8 cellular contexts compared by ENCODE assay signal in the genomic region with DNA sequence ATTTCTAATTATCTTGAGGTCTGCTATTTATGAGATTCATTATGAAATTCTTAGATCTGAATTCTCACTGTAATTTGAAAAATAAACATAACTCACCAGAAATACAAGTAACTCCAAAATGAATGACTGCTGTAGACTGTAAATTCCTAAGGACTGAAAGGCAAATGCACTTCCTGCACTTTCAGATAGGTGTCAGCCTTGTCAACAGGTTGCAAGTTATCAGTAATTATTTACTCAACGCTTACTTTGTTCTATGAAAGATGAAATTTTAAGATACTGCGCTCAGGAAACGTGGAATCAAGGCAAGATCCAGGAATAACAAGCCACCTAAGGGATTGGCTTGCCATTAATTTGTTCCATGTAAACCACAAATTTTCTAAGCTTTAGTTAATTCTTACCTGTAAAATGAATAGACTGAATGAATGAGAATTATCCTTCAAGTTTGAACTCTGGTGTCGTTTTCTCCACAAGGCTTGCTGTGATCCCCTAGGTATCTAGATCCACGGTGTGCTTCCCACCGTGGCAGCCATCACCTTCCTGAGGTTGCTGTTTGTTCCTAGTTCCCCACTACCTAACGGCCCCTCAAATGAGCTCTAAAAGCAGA. TPM values are rescaled to one million over a fixed set of nuclear protein-coding genes. Genes with fewer than 3 reads are reported as not detected.
DNase-seq lines count a peak whose midpoint lies in the region; ATAC-seq and TF ChIP-seq lines count a peak whose summit lies in the region.

No MANE protein-coding gene starts in this region.

- H3K36me3 ChIP-seq in heart right ventricle, result peaks cover 0 to 49% (median 15%) of the 10 kb centered on the region in 9 donors
- H3K36me3 ChIP-seq in OCI-LY7 (ENCODE audit: insufficient read depth, low read length), result no peaks in the 10 kb centered on the region
- no peaks in the 10 kb centered on the region for H3K36me3 ChIP-seq in colonic mucosa
- no peaks in the 10 kb centered on the region for H3K36me3 ChIP-seq in mucosa of descending colon (ENCODE audit: low read depth)

- H3K9me3 ChIP-seq in heart right ventricle (no peaks in the 10 kb centered on the region), right cardiac atrium (ENCODE audit: control insufficient read depth, low read length) (no peaks in the 10 kb centered on the region), OCI-LY7 (ENCODE audit: low read length) (no peaks in the 10 kb centered on the region), colonic mucosa (no peaks in the 10 kb centered on the region), mucosa of descending colon (no peaks in the 10 kb centered on the region)

- H3K4me2 ChIP-seq in OCI-LY7 (ENCODE audit: low read length), result no peak overlapping the region

- no peaks in the 10 kb centered on the region for H3K79me2 ChIP-seq in OCI-LY7 (ENCODE audit: insufficient read depth, low read depth, low read length)

- DNase-seq in heart right ventricle (no peak), right cardiac atrium (no peak), OCI-LY7 (ENCODE audit: low spot score) (peak; percentile 41), colonic mucosa (no peak), mucosa of descending colon (peak in 1 of 3 donors; percentile 61), NCI-H2107 (lab: John Stamatoyannopoulos, UW) (no peak)

- no peaks in the 10 kb centered on the region for H4K20me1 ChIP-seq in OCI-LY7 (ENCODE audit: insufficient read depth, low read length)

- no peak overlapping the region for H3K27ac ChIP-seq in heart right ventricle
- H3K27ac ChIP-seq in right cardiac atrium (ENCODE audit: low read length), result no peak overlapping the region
- H3K27ac ChIP-seq in OCI-LY7 (ENCODE audit: low read depth, low read length, poor library complexity, severe bottlenecking), result no peak overlapping the region
- H3K27ac ChIP-seq in colonic mucosa, result no peak overlapping the region

- 50 to 54% methylated on average over 7 of the region's 7 CpGs for WGBS in heart right ventricle, 2 donors
- whole genome bisulfite sequencing in right cardiac atrium, result 58% methylated on average over 7 of the region's 7 CpGs

- no peaks in the 10 kb centered on the region for H3K9me2 ChIP-seq in OCI-LY7 (ENCODE audit: insufficient read depth, low read length)

- BruUV-seq in OCI-LY7 (replicated peaks; lab: Mats Ljungman, UMichigan), result no TSS peak

- no peak overlapping the region for H3K9ac ChIP-seq in colonic mucosa (ENCODE audit: low read depth in 2 of 2, low read length in 2 of 2)

- H3K4me3 ChIP-seq in heart right ventricle (no peak overlapping the region), right cardiac atrium (ENCODE audit: low read length) (no peak overlapping the region), OCI-LY7 (ENCODE audit: low read depth, low read length, poor library complexity, severe bottlenecking) (no peak overlapping the region), colonic mucosa (no peak overlapping the region), mucosa of descending colon (no peak overlapping the region)

- TF ChIP-seq CTCF in heart right ventricle (IDR thresholded peaks at IDR 0.05) (peak; percentile 50 to 84 (median 79)), OCI-LY7 (conservative IDR thresholded peaks at IDR 0.05; ENCODE audit: low read length) (peak; percentile 88), colonic mucosa (IDR thresholded peaks at IDR 0.05) (peak; percentile 80), mucosa of descending colon (IDR thresholded peaks at IDR 0.05) (peak; percentile 61)

- intact Hi-C loops in heart right ventricle (cut with DNase I), result loop anchor here in 1 of 10 donors (10.0 kb wide), 1 partner anchor 116 kb away; no protein-coding TSS in a partner anchor
- intact Hi-C loops in right cardiac atrium (cut with DNase I), result loop anchor here in 1 of 4 donors (5.0 kb wide), 1 partner anchor 104 kb away; no protein-coding TSS in a partner anchor
- intact Hi-C loops in OCI-LY7 (cut with micrococcal nuclease; ENCODE audit: unreplicated experiment), result no loop called here
- intact Hi-C loops in colonic mucosa (cut with DNase I), result loop anchor here (10.0 kb wide), 1 partner anchor 636 kb away; no protein-coding TSS in a partner anchor
- intact Hi-C loops in mucosa of descending colon (cut with DNase I, micrococcal nuclease), result no loop called here

- CTCF ChIA-PET in OCI-LY7 (lab: Charles Lee; ENCODE audit: unreplicated experiment), result no interaction called here

- H3K27me3 ChIP-seq in heart right ventricle (no peaks in the 10 kb centered on the region), right cardiac atrium (ENCODE audit: control insufficient read depth, insufficient read depth) (no peaks in the 10 kb centered on the region), colonic mucosa (no peaks in the 10 kb centered on the region)

- no peak overlapping the region for H2AFZ ChIP-seq in OCI-LY7 (ENCODE audit: low read length)

- peaks cover 0 to 2% (median 0%) of the 10 kb centered on the region in 9 donors for H3K4me1 ChIP-seq in heart right ventricle
- H3K4me1 ChIP-seq in right cardiac atrium (ENCODE audit: control insufficient read depth, insufficient read depth, low read length), result no peaks in the 10 kb centered on the region
- H3K4me1 ChIP-seq in OCI-LY7 (ENCODE audit: insufficient read depth, low read length, poor library complexity, severe bottlenecking), result no peaks in the 10 kb centered on the region
- no peaks in the 10 kb centered on the region for H3K4me1 ChIP-seq in colonic mucosa
- H3K4me1 ChIP-seq in mucosa of descending colon (ENCODE audit: low read depth), result no peaks in the 10 kb centered on the region

- peak in 1 of 8 donors; percentile 41 for ATAC-seq in heart right ventricle
- ATAC-seq in right cardiac atrium, result no peak
- ATAC-seq in HG02759 (IDR thresholded peaks at IDR 0.05; ENCODE audit: unreplicated experiment), result peak; percentile 56
- ATAC-seq in mucosa of descending colon, result peak; percentile 71
- no peak for ATAC-seq in HG03457 (IDR thresholded peaks at IDR 0.05; ENCODE audit: unreplicated experiment)

- POLR2A ChIA-PET in OCI-LY7 (lab: Charles Lee), result interaction anchor here (0.6 to 0.7 kb wide), 2 partner anchors 16 to 110 kb away, joined by 3 read pairs; no protein-coding TSS in a partner anchor

RNA-seq across cellular contexts. Expression of gene DHX32, which starts 12.6 kb away (rescaled TPM):
- total RNA-seq in heart right ventricle, result 10 to 100 TPM; 40.2 to 81.7 (median 49.6) TPM
- polyA plus RNA-seq in heart right ventricle, result 10 to 100 TPM; 15.8 to 38.2 TPM
- 10 to 100 TPM; 35.6 to 42.5 (median 36.2) TPM for total RNA-seq in right cardiac atrium
- polyA plus RNA-seq in right cardiac atrium, result 23.3 TPM
- 0.22 and 0.46 TPM in 2 replicates for total RNA-seq in OCI-LY7 (2014; rRNA removed; shearing (Covaris generic))
- total RNA-seq in OCI-LY7 (2022), result 0.27 TPM in 1 of 2 replicates, not detected in the other
- 10 to 100 TPM; 64.0 to 86.3 TPM for total RNA-seq in colonic mucosa
- 10 to 100 TPM; 51.5 to 91.3 (median 66.5) TPM for total RNA-seq in mucosa of descending colon

RNA-seq across cellular contexts. Expression of gene FANK1, which starts 27.9 kb away (rescaled TPM):
- total RNA-seq in heart right ventricle (under 1 TPM in 7 of 10 donors, not detected in 3; 0.40 to 0.89 (median 0.68) TPM), right cardiac atrium (1 to 10 TPM in 1 of 4 donors, under 1 TPM in 3; 0.37 to 1.0 (median 0.51) TPM), OCI-LY7 (2022) (not detected in 2 replicates), colonic mucosa (1 to 10 TPM; 5.8 to 6.9 TPM), mucosa of descending colon (10 to 100 TPM in 1 of 3 donors, 1 to 10 TPM in 2; 4.2 to 10.3 (median 7.4) TPM)
- polyA plus RNA-seq in heart right ventricle (1 to 10 TPM in 1 of 2 donors, under 1 TPM in 1; 0.64 to 1.2 TPM), right cardiac atrium (0.41 TPM)
- not detected in 2 replicates for total RNA-seq in OCI-LY7 (2014; rRNA removed; shearing (Covaris generic))

RNA-seq across cellular contexts. Expression of gene BCCIP, which starts 45.1 kb away (rescaled TPM):
- total RNA-seq in heart right ventricle (10 to 100 TPM; 35.6 to 53.1 (median 44.3) TPM), right cardiac atrium (10 to 100 TPM; 44.5 to 52.4 (median 48.0) TPM), OCI-LY7 (2022) (81.1 and 96.2 TPM in 2 replicates), colonic mucosa (10 to 100 TPM; 36.0 to 67.2 TPM), mucosa of descending colon (10 to 100 TPM; 30.7 to 48.2 (median 41.1) TPM)
- polyA plus RNA-seq in heart right ventricle (10 to 100 TPM; 56.1 to 67.0 TPM), right cardiac atrium (61.2 TPM)
- 59.1 and 61.4 TPM in 2 replicates for total RNA-seq in OCI-LY7 (2014; rRNA removed; shearing (Covaris generic))

RNA-seq across cellular contexts. Expression of gene UROS, which starts 45.4 kb away (rescaled TPM):
- total RNA-seq in heart right ventricle, result 10 to 100 TPM; 53.5 to 84.3 (median 70.8) TPM
- polyA plus RNA-seq in heart right ventricle, result 10 to 100 TPM; 42.5 to 83.5 TPM
- total RNA-seq in right cardiac atrium, result 10 to 100 TPM; 57.6 to 81.7 (median 68.5) TPM
- polyA plus RNA-seq in right cardiac atrium, result 86.1 TPM
- total RNA-seq in OCI-LY7 (2014; rRNA removed; shearing (Covaris generic)), result 37.3 and 39.7 TPM in 2 replicates
- total RNA-seq in OCI-LY7 (2022), result 40.3 and 44.5 TPM in 2 replicates
- total RNA-seq in colonic mucosa, result 10 to 100 TPM; 19.9 to 30.2 TPM
- 10 to 100 TPM; 23.9 to 30.9 (median 27.5) TPM for total RNA-seq in mucosa of descending colon

Comparison
In these comparisons a context has a peak if more than half of its experiments do, and no peak if none do; other contexts are left out.
1. ATAC-seq: peak in HG02759 (single experiment) and mucosa of descending colon (single experiment); none in right cardiac atrium (0 of 2) and HG03457 (single experiment).
2. RNA of gene DHX32, which starts 12.6 kb away (total RNA-seq): 64.0 to 86.3 TPM in colonic mucosa, 51.5 to 91.3 TPM in mucosa of descending colon, 40.2 to 81.7 TPM in heart right ventricle and 35.6 to 42.5 TPM in right cardiac atrium; 0.22 to 0.46 TPM in OCI-LY7; every median in the first group is over 10 times any median in the second.
3. Peak in every context shown above with its lines, with median percentiles within 50 percentile points of each other: CTCF ChIP-seq.